Comparison of ENCODE assay signal across 8 cellular contexts in genomic region chr5:136769900-136770684, GRCh38.
DNase-seq lines count a peak whose midpoint lies in the region; ATAC-seq and TF ChIP-seq lines count a peak whose summit lies in the region.

No MANE protein-coding gene starts in this region.

- H3K27ac ChIP-seq in heart right ventricle, result no peak overlapping the region

- 30 to 35% methylated on average over 11 of the region's 11 CpGs for WGBS in heart right ventricle, 2 donors

- no peaks in the 10 kb centered on the region for H3K9me3 Mint-ChIP-seq in activated naive CD8-positive, alpha-beta T cell treated with anti-CD3 and anti-CD28 coated beads, Interleukin-2, amount 10 ng/mL, durations not matched to agents 7 days and 5 days

- TF ChIP-seq CTCF in heart right ventricle (IDR thresholded peaks at IDR 0.05), result peak; percentile 60 to 80 (median 68)

- H3K36me3 ChIP-seq in heart right ventricle, result no peaks in the 10 kb centered on the region

- peaks cover 0 to 33% (median 7%) of the 10 kb centered on the region in 7 donors for H3K27me3 ChIP-seq in heart right ventricle

- POLR2A ChIA-PET in activated naive CD8-positive, alpha-beta T cell treated with anti-CD3 and anti-CD28 coated beads, Interleukin-2, amount 10 ng/mL, durations not matched to agents 7 days and 5 days (lab: Charles Lee), result no interaction called here

- H3K4me3 ChIP-seq in heart right ventricle, result no peak overlapping the region

- no peak overlapping the region for H3K27ac Mint-ChIP-seq in activated naive CD8-positive, alpha-beta T cell treated with anti-CD3 and anti-CD28 coated beads, Interleukin-2, amount 10 ng/mL, durations not matched to agents 7 days and 5 days

- DNase-seq in DMS79 (lab: John Stamatoyannopoulos, UW) (peak; percentile 57), NCI-H526 (lab: John Stamatoyannopoulos, UW) (peak; percentile 27 to 83), heart right ventricle (peak; percentile 28 to 40), renal cortical epithelial cell (ENCODE audit: low read depth) (peak; percentile 65)
- peak; percentile 37 for DNase-seq in activated naive CD8-positive, alpha-beta T cell treated with anti-CD3 and anti-CD28 coated beads, Interleukin-2, amount 10 ng/mL, durations not matched to agents 7 days and 5 days

- ATAC-seq in GM19351 (IDR thresholded peaks at IDR 0.05; ENCODE audit: unreplicated experiment) (peak; percentile 87), HG03432 (IDR thresholded peaks at IDR 0.05; ENCODE audit: unreplicated experiment) (peak; percentile 69), heart right ventricle (peak in 7 of 8 donors; percentile 55 to 89 (median 74)), HG03196 (IDR thresholded peaks at IDR 0.05; ENCODE audit: unreplicated experiment) (no peak)
- ATAC-seq in activated naive CD8-positive, alpha-beta T cell treated with anti-CD3 and anti-CD28 coated beads, Interleukin-2, amount 10 ng/mL, durations not matched to agents 7 days and 5 days (ENCODE audit: low read depth), result no peak

- peaks cover 0 to under 1% (median 0%) of the 10 kb centered on the region in 11 donors for H3K9me3 ChIP-seq in heart right ventricle

- H3K4me1 ChIP-seq in heart right ventricle, result no peaks in the 10 kb centered on the region

- no peaks in the 10 kb centered on the region for H3K36me3 Mint-ChIP-seq in activated naive CD8-positive, alpha-beta T cell treated with anti-CD3 and anti-CD28 coated beads, Interleukin-2, amount 10 ng/mL, durations not matched to agents 7 days and 5 days

- H3K4me1 Mint-ChIP-seq in activated naive CD8-positive, alpha-beta T cell treated with anti-CD3 and anti-CD28 coated beads, Interleukin-2, amount 10 ng/mL, durations not matched to agents 7 days and 5 days, result no peaks in the 10 kb centered on the region

- intact Hi-C loops in heart right ventricle (cut with DNase I), result loop anchor here (1.0 to 5.0 kb wide), 5 partner anchors 518 to 523 kb away; no protein-coding TSS in a partner anchor

- no peaks in the 10 kb centered on the region for H3K27me3 Mint-ChIP-seq in activated naive CD8-positive, alpha-beta T cell treated with anti-CD3 and anti-CD28 coated beads, Interleukin-2, amount 10 ng/mL, durations not matched to agents 7 days and 5 days

- no peak overlapping the region for H3K4me3 Mint-ChIP-seq in activated naive CD8-positive, alpha-beta T cell treated with anti-CD3 and anti-CD28 coated beads, Interleukin-2, amount 10 ng/mL, durations not matched to agents 7 days and 5 days

Comparison
In these comparisons a context has a peak if more than half of its experiments do, and no peak if none do; other contexts are left out.
1. ATAC-seq: peak in GM19351 (single experiment), HG03432 (single experiment) and heart right ventricle (7 of 8); none in activated naive CD8-positive, alpha-beta T cell treated with anti-CD3 and anti-CD28 coated beads, Interleukin-2, amount 10 ng/mL, durations not matched to agents 7 days and 5 days (single experiment) and HG03196 (single experiment).
2. Peak in every context shown above with its lines, with median percentiles within 50 percentile points of each other: DNase-seq.